In genomic region chr12:49332441-49332861, GRCh38 we compare ENCODE assay signal across 1 cellular context.
A peak's percentile ranks its signal among the peaks of the same experiment; 100 is the strongest.
TF ChIP-seq lines count a peak whose summit lies in the region.

No MANE protein-coding gene starts in this region.

TF ChIP-seq in GM23338, 12 proteins besides CTCF, POLR2A, EP300 and RAD21:
- TF ChIP-seq, protein P1, sequence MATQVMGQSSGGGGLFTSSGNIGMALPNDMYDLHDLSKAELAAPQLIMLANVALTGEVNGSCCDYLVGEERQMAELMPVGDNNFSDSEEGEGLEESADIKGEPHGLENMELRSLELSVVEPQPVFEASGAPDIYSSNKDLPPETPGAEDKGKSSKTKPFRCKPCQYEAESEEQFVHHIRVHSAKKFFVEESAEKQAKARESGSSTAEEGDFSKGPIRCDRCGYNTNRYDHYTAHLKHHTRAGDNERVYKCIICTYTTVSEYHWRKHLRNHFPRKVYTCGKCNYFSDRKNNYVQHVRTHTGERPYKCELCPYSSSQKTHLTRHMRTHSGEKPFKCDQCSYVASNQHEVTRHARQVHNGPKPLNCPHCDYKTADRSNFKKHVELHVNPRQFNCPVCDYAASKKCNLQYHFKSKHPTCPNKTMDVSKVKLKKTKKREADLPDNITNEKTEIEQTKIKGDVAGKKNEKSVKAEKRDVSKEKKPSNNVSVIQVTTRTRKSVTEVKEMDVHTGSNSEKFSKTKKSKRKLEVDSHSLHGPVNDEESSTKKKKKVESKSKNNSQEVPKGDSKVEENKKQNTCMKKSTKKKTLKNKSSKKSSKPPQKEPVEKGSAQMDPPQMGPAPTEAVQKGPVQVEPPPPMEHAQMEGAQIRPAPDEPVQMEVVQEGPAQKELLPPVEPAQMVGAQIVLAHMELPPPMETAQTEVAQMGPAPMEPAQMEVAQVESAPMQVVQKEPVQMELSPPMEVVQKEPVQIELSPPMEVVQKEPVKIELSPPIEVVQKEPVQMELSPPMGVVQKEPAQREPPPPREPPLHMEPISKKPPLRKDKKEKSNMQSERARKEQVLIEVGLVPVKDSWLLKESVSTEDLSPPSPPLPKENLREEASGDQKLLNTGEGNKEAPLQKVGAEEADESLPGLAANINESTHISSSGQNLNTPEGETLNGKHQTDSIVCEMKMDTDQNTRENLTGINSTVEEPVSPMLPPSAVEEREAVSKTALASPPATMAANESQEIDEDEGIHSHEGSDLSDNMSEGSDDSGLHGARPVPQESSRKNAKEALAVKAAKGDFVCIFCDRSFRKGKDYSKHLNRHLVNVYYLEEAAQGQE (IDR thresholded peaks at IDR 0.05; ENCODE audit: unreplicated experiment) = no peak
- TF ChIP-seq, protein P2, sequence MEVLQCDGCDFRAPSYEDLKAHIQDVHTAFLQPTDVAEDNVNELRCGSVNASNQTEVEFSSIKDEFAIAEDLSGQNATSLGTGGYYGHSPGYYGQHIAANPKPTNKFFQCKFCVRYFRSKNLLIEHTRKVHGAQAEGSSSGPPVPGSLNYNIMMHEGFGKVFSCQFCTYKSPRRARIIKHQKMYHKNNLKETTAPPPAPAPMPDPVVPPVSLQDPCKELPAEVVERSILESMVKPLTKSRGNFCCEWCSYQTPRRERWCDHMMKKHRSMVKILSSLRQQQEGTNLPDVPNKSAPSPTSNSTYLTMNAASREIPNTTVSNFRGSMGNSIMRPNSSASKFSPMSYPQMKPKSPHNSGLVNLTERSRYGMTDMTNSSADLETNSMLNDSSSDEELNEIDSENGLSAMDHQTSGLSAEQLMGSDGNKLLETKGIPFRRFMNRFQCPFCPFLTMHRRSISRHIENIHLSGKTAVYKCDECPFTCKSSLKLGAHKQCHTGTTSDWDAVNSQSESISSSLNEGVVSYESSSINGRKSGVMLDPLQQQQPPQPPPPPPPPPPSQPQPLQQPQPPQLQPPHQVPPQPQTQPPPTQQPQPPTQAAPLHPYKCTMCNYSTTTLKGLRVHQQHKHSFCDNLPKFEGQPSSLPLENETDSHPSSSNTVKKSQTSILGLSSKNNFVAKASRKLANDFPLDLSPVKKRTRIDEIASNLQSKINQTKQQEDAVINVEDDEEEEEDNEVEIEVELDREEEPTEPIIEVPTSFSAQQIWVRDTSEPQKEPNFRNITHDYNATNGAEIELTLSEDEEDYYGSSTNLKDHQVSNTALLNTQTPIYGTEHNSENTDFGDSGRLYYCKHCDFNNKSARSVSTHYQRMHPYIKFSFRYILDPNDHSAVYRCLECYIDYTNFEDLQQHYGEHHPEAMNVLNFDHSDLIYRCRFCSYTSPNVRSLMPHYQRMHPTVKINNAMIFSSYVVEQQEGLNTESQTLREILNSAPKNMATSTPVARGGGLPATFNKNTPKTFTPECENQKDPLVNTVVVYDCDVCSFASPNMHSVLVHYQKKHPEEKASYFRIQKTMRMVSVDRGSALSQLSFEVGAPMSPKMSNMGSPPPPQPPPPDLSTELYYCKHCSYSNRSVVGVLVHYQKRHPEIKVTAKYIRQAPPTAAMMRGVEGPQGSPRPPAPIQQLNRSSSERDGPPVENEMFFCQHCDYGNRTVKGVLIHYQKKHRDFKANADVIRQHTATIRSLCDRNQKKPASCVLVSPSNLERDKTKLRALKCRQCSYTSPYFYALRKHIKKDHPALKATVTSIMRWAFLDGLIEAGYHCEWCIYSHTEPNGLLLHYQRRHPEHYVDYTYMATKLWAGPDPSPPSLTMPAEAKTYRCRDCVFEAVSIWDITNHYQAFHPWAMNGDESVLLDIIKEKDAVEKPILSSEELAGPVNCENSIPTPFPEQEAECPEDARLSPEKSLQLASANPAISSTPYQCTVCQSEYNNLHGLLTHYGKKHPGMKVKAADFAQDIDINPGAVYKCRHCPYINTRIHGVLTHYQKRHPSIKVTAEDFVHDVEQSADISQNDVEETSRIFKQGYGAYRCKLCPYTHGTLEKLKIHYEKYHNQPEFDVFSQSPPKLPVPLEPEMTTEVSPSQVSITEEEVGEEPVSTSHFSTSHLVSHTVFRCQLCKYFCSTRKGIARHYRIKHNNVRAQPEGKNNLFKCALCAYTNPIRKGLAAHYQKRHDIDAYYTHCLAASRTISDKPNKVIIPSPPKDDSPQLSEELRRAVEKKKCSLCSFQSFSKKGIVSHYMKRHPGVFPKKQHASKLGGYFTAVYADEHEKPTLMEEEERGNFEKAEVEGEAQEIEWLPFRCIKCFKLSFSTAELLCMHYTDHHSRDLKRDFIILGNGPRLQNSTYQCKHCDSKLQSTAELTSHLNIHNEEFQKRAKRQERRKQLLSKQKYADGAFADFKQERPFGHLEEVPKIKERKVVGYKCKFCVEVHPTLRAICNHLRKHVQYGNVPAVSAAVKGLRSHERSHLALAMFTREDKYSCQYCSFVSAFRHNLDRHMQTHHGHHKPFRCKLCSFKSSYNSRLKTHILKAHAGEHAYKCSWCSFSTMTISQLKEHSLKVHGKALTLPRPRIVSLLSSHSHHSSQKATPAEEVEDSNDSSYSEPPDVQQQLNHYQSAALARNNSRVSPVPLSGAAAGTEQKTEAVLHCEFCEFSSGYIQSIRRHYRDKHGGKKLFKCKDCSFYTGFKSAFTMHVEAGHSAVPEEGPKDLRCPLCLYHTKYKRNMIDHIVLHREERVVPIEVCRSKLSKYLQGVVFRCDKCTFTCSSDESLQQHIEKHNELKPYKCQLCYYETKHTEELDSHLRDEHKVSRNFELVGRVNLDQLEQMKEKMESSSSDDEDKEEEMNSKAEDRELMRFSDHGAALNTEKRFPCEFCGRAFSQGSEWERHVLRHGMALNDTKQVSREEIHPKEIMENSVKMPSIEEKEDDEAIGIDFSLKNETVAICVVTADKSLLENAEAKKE (CRISPR knock-in tag; IDR thresholded peaks at IDR 0.05) = no peak
- no peak for TF ChIP-seq EZH2phosphoT487 (IDR thresholded peaks at IDR 0.05; ENCODE audit: unreplicated experiment)
- no peak for TF ChIP-seq NANOG (IDR thresholded peaks at IDR 0.05; ENCODE audit: borderline replicate concordance)
- TF ChIP-seq CREB1 (CRISPR knock-in tag; IDR thresholded peaks at IDR 0.05; ENCODE audit: low read depth) = no peak
- TF ChIP-seq ZNF114 (CRISPR knock-in tag; IDR thresholded peaks at IDR 0.05) = no peak
- TF ChIP-seq STAT1 (IDR thresholded peaks at IDR 0.05; ENCODE audit: unreplicated experiment) = no peak
- TF ChIP-seq EZH2 (IDR thresholded peaks at IDR 0.05; ENCODE audit: low read depth, unreplicated experiment) = peak; percentile 63
